Comparison of ENCODE assay signal across 18 cellular contexts in genomic region chr3:37751016-37751415, GRCh38.
A peak's percentile ranks its signal among the peaks of the same experiment; 100 is the strongest.
DNase-seq lines count a peak whose midpoint lies in the region; ATAC-seq and TF ChIP-seq lines count a peak whose summit lies in the region.
"Had no signal": no experiment of that assay in that cellular context is flagged by ENCODE, and none has a peak within 500 bp of the region (broad histone marks: within the 10 kb centered on the region; RNA-seq: fewer than 3 reads in every experiment).

No MANE protein-coding gene starts in this region.

- H3K36me3 Mint-ChIP-seq in glutamatergic neuron (ENCODE audit: unreplicated experiment): peaks cover 5% of the 10 kb centered on the region
- H3K36me3 Mint-ChIP-seq: CD4-positive, CD25-positive, alpha-beta regulatory T cell; CD8-positive, alpha-beta T cell had no signal

- peaks cover 20% of the 10 kb centered on the region for H3K9me3 Mint-ChIP-seq in glutamatergic neuron (ENCODE audit: unreplicated experiment)
- H3K9me3 Mint-ChIP-seq: CD8-positive, alpha-beta T cell had no signal

- TF ChIP-seq CTCF in heart right ventricle (IDR thresholded peaks at IDR 0.05) (no peak), left ventricle myocardium inferior (IDR thresholded peaks at IDR 0.05; ENCODE audit: borderline replicate concordance) (no peak), glutamatergic neuron (IDR thresholded peaks at IDR 0.05; ENCODE audit: partially characterized antibody, unreplicated experiment) (no peak), GM13977 (IDR thresholded peaks at IDR 0.05; ENCODE audit: extremely low read depth, insufficient read depth, missing control alignments) (no peak)

- H3K27me3 ChIP-seq in right cardiac atrium (ENCODE audit: control insufficient read depth, insufficient read depth) (no peaks in the 10 kb centered on the region), heart right ventricle (no peaks in the 10 kb centered on the region), left ventricle myocardium inferior (ENCODE audit: low read depth) (no peaks in the 10 kb centered on the region)
- H3K27me3 ChIP-seq: BLaER1 had no signal

- no peak for DNase-seq in Right ventricle myocardium inferior (ENCODE audit: missing footprints)
- no peak for DNase-seq in right cardiac atrium
- DNase-seq in heart right ventricle: no peak
- no peak for DNase-seq in left ventricle myocardium inferior
- no peak for DNase-seq in glutamatergic neuron
- DNase-seq in GM13977 (ENCODE audit: low spot score): no peak
- DNase-seq: Caco-2; CD4-positive, CD25-positive, alpha-beta regulatory T cell; CD8-positive, alpha-beta T cell; DMS153; DND-41; GM23248; H7; HCEC 1CT had no signal

- H3K36me3 ChIP-seq in heart right ventricle: peaks cover 0 to 99% (median 33%) of the 10 kb centered on the region in 9 donors
- H3K36me3 ChIP-seq in left ventricle myocardium inferior: peaks cover 64% of the 10 kb centered on the region

- peaks cover 10% of the 10 kb centered on the region for H3K27me3 Mint-ChIP-seq in glutamatergic neuron (ENCODE audit: unreplicated experiment)

- peaks cover 39% of the 10 kb centered on the region for H3K4me1 Mint-ChIP-seq in glutamatergic neuron (ENCODE audit: low read depth, unreplicated experiment)
- H3K4me1 Mint-ChIP-seq: B cell; CD4-positive, CD25-positive, alpha-beta regulatory T cell had no signal

- H3K4me1 ChIP-seq in right cardiac atrium (ENCODE audit: control insufficient read depth, insufficient read depth, low read length) (no peaks in the 10 kb centered on the region), heart right ventricle (peaks cover 0 to 29% (median 4%) of the 10 kb centered on the region in 9 donors), left ventricle myocardium inferior (peaks cover 28% of the 10 kb centered on the region)
- H3K4me1 ChIP-seq: Caco-2 had no signal

- in situ Hi-C loops in GM13977 (cut with MboI; ENCODE audit: low pct_unique_long_range_greater_than_20kb, low sequenced_read_pairs, unreplicated experiment): no loop called here

- WGBS in right cardiac atrium: 92% methylated on average over 5 of the region's 5 CpGs
- 77 to 80% methylated on average over 5 of the region's 5 CpGs for WGBS in heart right ventricle, 2 donors

- intact Hi-C loops in Right ventricle myocardium inferior (cut with DNase I): no loop called here
- intact Hi-C loops in right cardiac atrium (cut with DNase I): no loop called here
- intact Hi-C loops in heart right ventricle (cut with DNase I): no loop called here
- intact Hi-C loops in left ventricle myocardium inferior (cut with micrococcal nuclease): no loop called here

- H3K9me3 ChIP-seq in right cardiac atrium (ENCODE audit: control insufficient read depth, low read length): no peaks in the 10 kb centered on the region
- peaks cover 0 to 4% (median 0%) of the 10 kb centered on the region in 11 donors for H3K9me3 ChIP-seq in heart right ventricle
- H3K9me3 ChIP-seq in left ventricle myocardium inferior (replicated peaks): no peaks in the 10 kb centered on the region
- H3K9me3 ChIP-seq: BLaER1, Caco-2 had no signal

- no peak overlapping the region for H3K4me3 Mint-ChIP-seq in glutamatergic neuron (ENCODE audit: unreplicated experiment)
- H3K4me3 Mint-ChIP-seq: B cell; CD4-positive, CD25-positive, alpha-beta regulatory T cell; CD8-positive, alpha-beta T cell had no signal

- peak overlapping the region; percentile 60 for H3K27ac Mint-ChIP-seq in glutamatergic neuron (ENCODE audit: unreplicated experiment)
- H3K27ac Mint-ChIP-seq: B cell; CD4-positive, CD25-positive, alpha-beta regulatory T cell; CD8-positive, alpha-beta T cell had no signal

- no peak overlapping the region for H3K4me3 ChIP-seq in right cardiac atrium (ENCODE audit: low read length)
- H3K4me3 ChIP-seq in heart right ventricle: no peak overlapping the region
- no peak overlapping the region for H3K4me3 ChIP-seq in left ventricle myocardium inferior
- H3K4me3 ChIP-seq: BLaER1, GM23248 had no signal

- ATAC-seq in Right ventricle myocardium inferior (peak; percentile 37), right cardiac atrium (no peak), heart right ventricle (peak in 5 of 8 donors; percentile 21 to 78 (median 40))
- ATAC-seq: CD8-positive, alpha-beta T cell had no signal

- H3K27ac ChIP-seq in right cardiac atrium (ENCODE audit: low read length) (no peak overlapping the region), heart right ventricle (peak overlapping the region in 1 of 10 donors; percentile 30), left ventricle myocardium inferior (replicated peaks) (no peak overlapping the region)
- H3K27ac ChIP-seq: 22Rv1, BLaER1, C4-2B, GM23248 had no signal

Comparison
In these comparisons a context has a peak if more than half of its experiments do, and no peak if none do; other contexts are left out.
1. ATAC-seq: peak in Right ventricle myocardium inferior (single experiment) and heart right ventricle (5 of 8); none in right cardiac atrium (0 of 2).